In the genomic region with DNA sequence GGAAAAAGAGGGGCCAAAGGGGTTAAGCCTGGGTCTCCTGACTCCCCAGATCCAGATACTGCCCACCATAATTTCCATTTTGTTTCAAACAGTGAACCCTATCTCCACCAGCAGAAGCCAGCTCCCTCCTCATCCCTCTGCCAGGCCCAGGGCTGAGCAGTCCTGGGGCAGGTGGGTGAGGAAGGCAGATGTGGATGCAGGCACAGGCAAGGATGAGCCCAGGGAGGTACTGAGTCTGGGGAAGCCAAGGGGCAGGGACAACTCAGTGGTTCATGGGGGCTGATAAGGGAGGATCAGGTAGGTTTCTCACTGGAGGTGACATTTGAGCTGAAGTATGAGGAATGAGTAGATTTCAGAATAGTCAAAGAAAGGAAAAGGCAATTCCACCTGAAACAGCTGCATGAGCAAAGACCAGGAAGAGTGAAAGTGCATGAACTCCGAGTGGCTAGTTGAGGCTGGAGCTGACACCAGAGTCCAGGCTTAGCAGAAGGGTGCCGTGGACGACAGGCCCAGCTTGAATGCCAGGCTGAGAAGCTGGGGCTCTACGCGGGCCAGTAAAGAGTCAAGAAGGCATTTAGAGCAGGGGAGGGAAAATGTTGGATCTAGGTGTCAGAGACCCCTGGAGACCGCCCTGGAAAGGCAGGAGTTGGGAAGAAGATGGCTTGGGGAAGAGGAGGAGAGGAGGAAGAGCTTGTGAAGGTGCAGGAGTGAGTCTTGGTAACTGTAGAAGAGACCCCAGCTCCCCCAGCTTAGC, we compare ENCODE assay signal across 8 cellular contexts. TPM values are rescaled to one million over a fixed set of nuclear protein-coding genes. Genes with fewer than 3 reads are reported as not detected.
DNase-seq lines count a peak whose midpoint lies in the region; ATAC-seq and TF ChIP-seq lines count a peak whose summit lies in the region.

No MANE protein-coding gene starts in this region.

- peaks cover 10% of the 10 kb centered on the region for H3K36me3 Mint-ChIP-seq in brain

- H3K9me3 ChIP-seq in heart right ventricle (no peaks in the 10 kb centered on the region), uterus (no peaks in the 10 kb centered on the region)

- H3K4me3 Mint-ChIP-seq in brain: peak overlapping the region in 4 of 5 experiments; percentile 91 to 94 (median 92)

- H2BK15ac ChIP-seq in mesendoderm (replicated peaks; ENCODE audit: low read depth): no peak overlapping the region

- H3K4me1 Mint-ChIP-seq in brain: peaks cover 53% of the 10 kb centered on the region

- H3K4me3 ChIP-seq in heart right ventricle: peak overlapping the region; percentile 63 to 94 (median 82)
- no peak overlapping the region for H3K4me3 ChIP-seq in mesendoderm (ENCODE audit: low read length)
- peak overlapping the region; percentile 58 to 87 for H3K4me3 ChIP-seq in uterus

- intact Hi-C loops in heart right ventricle (cut with DNase I) (loop anchor here in 6 of 10 donors (2.0 kb wide), 2 partner anchors 33 to 35 kb away; no protein-coding TSS in a partner anchor), cardiac septum (cut with DNase I) (loop anchor here (1.0 kb wide), 1 partner anchor 35 kb away; no protein-coding TSS in a partner anchor), uterus (cut with DNase I; ENCODE audit: low total_unique reads) (no loop called here)

- peak overlapping the region; percentile 17 for H3K4me2 ChIP-seq in mesendoderm (ENCODE audit: low read length)

- no peak overlapping the region for H2BK120ac ChIP-seq in mesendoderm (ENCODE audit: low read depth, low read length)

- no peak overlapping the region for H4K8ac ChIP-seq in mesendoderm (ENCODE audit: low read depth, low read length)

- H3K36me3 ChIP-seq in heart right ventricle: peaks cover 0 to 24% (median 5%) of the 10 kb centered on the region in 9 donors
- H3K36me3 ChIP-seq in mesendoderm (ENCODE audit: control insufficient read depth, insufficient read depth, low read length): peaks cover 2% of the 10 kb centered on the region
- no peaks in the 10 kb centered on the region for H3K36me3 ChIP-seq in uterus

- TF ChIP-seq CTCF in heart right ventricle (IDR thresholded peaks at IDR 0.05) (no peak), brain (conservative IDR thresholded peaks at IDR 0.05) (no peak), uterus (IDR thresholded peaks at IDR 0.05) (no peak)

- DNase-seq in heart right ventricle (peak in 1 of 2 donors; percentile 3), cardiac septum (ENCODE audit: low spot score) (no peak), mesendoderm (no peak), uterus (no peak), NCI-H1417 (lab: John Stamatoyannopoulos, UW) (no peak), NCI-H345 treated with DMSO at 0.1 percent for 48 hours (lab: John Stamatoyannopoulos, UW; ENCODE audit: unreplicated experiment) (no peak)

- H3K4ac ChIP-seq in mesendoderm (ENCODE audit: low read depth, low read length): no peak overlapping the region

- peak overlapping the region; percentile 46 for H2AK5ac ChIP-seq in mesendoderm (ENCODE audit: low read length)

- H3K9ac ChIP-seq in mesendoderm (ENCODE audit: low read length): peak overlapping the region; percentile 50

- H3K4me1 ChIP-seq in heart right ventricle (peaks cover 48 to 88% (median 79%) of the 10 kb centered on the region in 9 donors), mesendoderm (ENCODE audit: control insufficient read depth, low read depth, low read length) (peaks cover 13% of the 10 kb centered on the region), uterus (peaks cover 6 to 43% of the 10 kb centered on the region in 2 donors)

- H3K23ac ChIP-seq in mesendoderm (ENCODE audit: low read length): no peak overlapping the region

- no peaks in the 10 kb centered on the region for H3K79me2 ChIP-seq in mesendoderm (ENCODE audit: control insufficient read depth, insufficient read depth, low read length)

- peak overlapping the region; percentile 98 to 100 (median 99) for H3K27ac Mint-ChIP-seq in brain

- no peaks in the 10 kb centered on the region for H3K27me3 ChIP-seq in heart right ventricle
- H3K27me3 ChIP-seq in mesendoderm (ENCODE audit: insufficient read depth, low read length, poor library complexity): no peaks in the 10 kb centered on the region
- no peaks in the 10 kb centered on the region for H3K27me3 ChIP-seq in uterus

- peak overlapping the region; percentile 71 for H3K56ac ChIP-seq in mesendoderm (ENCODE audit: low read length)

- H3K27ac ChIP-seq in heart right ventricle: peak overlapping the region; percentile 91 to 99 (median 96)
- H3K27ac ChIP-seq in mesendoderm (ENCODE audit: low read depth, low read length): no peak overlapping the region
- H3K27ac ChIP-seq in uterus: peak overlapping the region; percentile 97

- H3K18ac ChIP-seq in mesendoderm (ENCODE audit: low read length): no peak overlapping the region

- no peaks in the 10 kb centered on the region for H3K9me3 Mint-ChIP-seq in brain

- TF ChIP-seq POLR2A in uterus (IDR thresholded peaks at IDR 0.05): no peak

- WGBS in heart right ventricle, 2 donors: 10 to 13% methylated on average over 6 of the region's 6 CpGs
- no CpG with 5 or more reads among the region's 6 CpGs for WGBS in mesendoderm (ENCODE audit: extremely low coverage, insufficient coverage, low lambda C conversion rate)

- H2BK5ac ChIP-seq in mesendoderm (ENCODE audit: low read length): no peak overlapping the region

- peaks cover 4% of the 10 kb centered on the region for H3K27me3 Mint-ChIP-seq in brain

- peaks cover 6% of the 10 kb centered on the region for H3K79me1 ChIP-seq in mesendoderm (ENCODE audit: low read length)

- no peak overlapping the region for H4K5ac ChIP-seq in mesendoderm (ENCODE audit: low read length)

- ATAC-seq in heart right ventricle (no peak), GM18867 (IDR thresholded peaks at IDR 0.05; ENCODE audit: unreplicated experiment) (no peak)

RNA-seq across cellular contexts. Expression of gene CIC, which starts 10.3 kb away (rescaled TPM):
- total RNA-seq in heart right ventricle (10 to 100 TPM; 27.9 to 42.0 (median 32.0) TPM), cardiac septum (51.3 TPM), uterus (100 to 1,000 TPM in 1 of 4 donors, 10 to 100 TPM in 3; 28.7 to 155 (median 47.4) TPM)
- polyA plus RNA-seq in heart right ventricle (10 to 100 TPM; 17.6 to 39.8 TPM), brain (ENCODE audit: insufficient read depth, low read depth, low replicate concordance) (77.9 TPM)
- 21.7 TPM for polyA plus RNA-seq in mesendoderm (2013, experiment 1 of 2)
- polyA plus RNA-seq in mesendoderm (2013, experiment 2 of 2): 22.2 TPM

RNA-seq across cellular contexts. Expression of gene PRR19, which starts 22.6 kb away (rescaled TPM):
- total RNA-seq in heart right ventricle: under 1 TPM in 4 of 10 donors, not detected in 6; 0.16 to 0.21 (median 0.19) TPM
- polyA plus RNA-seq in heart right ventricle: under 1 TPM in 1 of 2 donors, not detected in 1; 0.16 TPM
- 0.16 TPM for total RNA-seq in cardiac septum
- 5.9 TPM for polyA plus RNA-seq in brain (ENCODE audit: insufficient read depth, low read depth, low replicate concordance)
- polyA plus RNA-seq in mesendoderm (2013, experiment 1 of 2): 4.3 TPM
- polyA plus RNA-seq in mesendoderm (2013, experiment 2 of 2): 4.4 TPM
- under 1 TPM in 1 of 4 donors, not detected in 3; 0.14 TPM for total RNA-seq in uterus

RNA-seq across cellular contexts. Expression of gene PAFAH1B3, which starts 23.1 kb away (rescaled TPM):
- total RNA-seq in heart right ventricle (1 to 10 TPM; 1.2 to 5.9 (median 2.6) TPM), cardiac septum (4.0 TPM), uterus (10 to 100 TPM in 2 of 4 donors, 1 to 10 TPM in 1, not detected in 1; 5.6 to 35.0 (median 19.4) TPM)
- polyA plus RNA-seq in heart right ventricle (10 to 100 TPM in 1 of 2 donors, 1 to 10 TPM in 1; 5.0 to 10.4 TPM), brain (ENCODE audit: insufficient read depth, low read depth, low replicate concordance) (216 TPM)
- 81.4 TPM for polyA plus RNA-seq in mesendoderm (2013, experiment 1 of 2)
- polyA plus RNA-seq in mesendoderm (2013, experiment 2 of 2): 78.9 TPM

RNA-seq across cellular contexts. Expression of gene ERF, which starts 24.4 kb away (rescaled TPM):
- total RNA-seq in heart right ventricle (10 to 100 TPM; 29.8 to 40.2 (median 32.9) TPM), cardiac septum (37.4 TPM), uterus (100 to 1,000 TPM in 1 of 4 donors, 10 to 100 TPM in 3; 14.1 to 141 (median 42.9) TPM)
- polyA plus RNA-seq in heart right ventricle (10 to 100 TPM; 31.8 to 49.0 TPM), brain (ENCODE audit: insufficient read depth, low read depth, low replicate concordance) (30.1 TPM)
- 42.7 TPM for polyA plus RNA-seq in mesendoderm (2013, experiment 1 of 2)
- polyA plus RNA-seq in mesendoderm (2013, experiment 2 of 2): 42.7 TPM

RNA-seq across cellular contexts. Expression of gene TMEM145, which starts 33.8 kb away (rescaled TPM):
- total RNA-seq in heart right ventricle (1 to 10 TPM in 1 of 10 donors, under 1 TPM in 4, not detected in 5; 0.15 to 1.0 (median 0.49) TPM), cardiac septum (0.24 TPM), uterus (under 1 TPM in 1 of 4 donors, not detected in 3; 0.69 TPM)
- polyA plus RNA-seq in heart right ventricle (1 to 10 TPM in 1 of 2 donors, under 1 TPM in 1; 0.32 to 1.0 TPM), brain (ENCODE audit: insufficient read depth, low read depth, low replicate concordance) (17.6 TPM)
- 1.2 TPM for polyA plus RNA-seq in mesendoderm (2013, experiment 1 of 2)
- 1.2 TPM for polyA plus RNA-seq in mesendoderm (2013, experiment 2 of 2)
